ENCODE assay signal across 23 cellular contexts in the genomic region with DNA sequence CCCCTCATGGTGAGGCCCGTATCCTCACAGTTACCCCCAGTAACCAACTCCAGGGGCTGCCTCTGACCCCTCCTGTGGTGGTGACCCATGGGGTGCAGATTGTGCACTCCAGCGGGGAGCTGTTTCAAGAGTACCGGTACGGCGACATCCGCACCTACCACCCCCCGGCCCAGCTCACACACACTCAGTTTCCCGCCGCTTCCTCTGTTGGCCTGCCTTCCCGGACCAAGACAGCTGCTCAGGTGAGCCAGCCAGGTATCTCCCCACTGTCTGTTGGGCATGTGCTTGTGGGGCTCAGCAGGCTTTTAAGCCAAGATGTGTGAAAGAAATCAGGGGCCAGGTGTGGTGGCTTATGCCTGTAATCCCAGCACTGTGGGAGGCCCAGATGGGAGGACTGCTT.
"Had no signal": no experiment of that assay in that cellular context is flagged by ENCODE, and none has a peak within 500 bp of the region (broad histone marks: within the 10 kb centered on the region; RNA-seq: fewer than 3 reads in every experiment).

No MANE protein-coding gene starts in this region.

- FAIRE-seq: colon, islet of Langerhans, TTC549 had no signal

- H3K27ac Mint-ChIP-seq: activated CD4-positive, alpha-beta memory T cell treated with anti-CD3 and anti-CD28 coated beads, Interleukin-2, amount 10 ng/mL, durations not matched to agents 7 days and 5 days; T-helper 2 cell treated with Interferon-gamma antibody and Interleukin-4, amounts not matched to agents 5 μg/mL and 100 μg/mL, for 36 hours had no signal

- ATAC-seq: left colon, lower lobe of right lung, natural killer cell had no signal

- H3K9ac ChIP-seq: parathyroid adenoma had no signal

- DNase-seq: activated CD4-positive, alpha-beta memory T cell treated with anti-CD3 and anti-CD28 coated beads, Interleukin-2, amount 10 ng/mL, durations not matched to agents 7 days and 5 days; activated CD4-positive, alpha-beta T cell treated with anti-CD3 and anti-CD28 coated beads for 4 hours; activated CD8-positive, alpha-beta memory T cell treated with anti-CD3 and anti-CD28 coated beads, Interleukin-2, amount 50 U/mL, for 4 hours; activated gamma-delta T cell; anterior cingulate cortex; dorsolateral prefrontal cortex; foreskin fibroblast; hippocampal formation; left colon; lower lobe of right lung; natural killer cell; spleen; stimulated activated CD4-positive, alpha-beta T cell treated with anti-CD3 and anti-CD28 coated beads, Interleukin-4, amount 100 ng/mL, for 4 hours; stimulated activated naive CD4-positive, alpha-beta T cell treated with Interleukin-2 at 50 U/mL for 16 hours; trophoblast cell had no signal

- H3K27me3 Mint-ChIP-seq: activated CD4-positive, alpha-beta memory T cell treated with anti-CD3 and anti-CD28 coated beads, Interleukin-2, amount 10 ng/mL, durations not matched to agents 7 days and 5 days had no signal

- H3K9me3 ChIP-seq: lower lobe of right lung, neutrophil, spleen, suprapubic skin had no signal

- H3K9me3 Mint-ChIP-seq: activated CD4-positive, alpha-beta memory T cell treated with anti-CD3 and anti-CD28 coated beads, Interleukin-2, amount 10 ng/mL, durations not matched to agents 7 days and 5 days; natural killer cell; T-helper 2 cell treated with Interferon-gamma antibody and Interleukin-4, amounts not matched to agents 5 μg/mL and 100 μg/mL, for 36 hours had no signal

- H3K4me3 Mint-ChIP-seq: activated CD4-positive, alpha-beta memory T cell treated with anti-CD3 and anti-CD28 coated beads, Interleukin-2, amount 10 ng/mL, durations not matched to agents 7 days and 5 days; brain; natural killer cell; T-helper 2 cell treated with Interferon-gamma antibody and Interleukin-4, amounts not matched to agents 5 μg/mL and 100 μg/mL, for 36 hours had no signal

- H3K27me3 ChIP-seq: dorsolateral prefrontal cortex, neutrophil, spleen, suprapubic skin had no signal

- H3K79me2 ChIP-seq: parathyroid adenoma had no signal

- H2AFZ ChIP-seq: parathyroid adenoma had no signal

- H3K27ac ChIP-seq: lower lobe of right lung, parathyroid adenoma, suprapubic skin had no signal

- H3K4me1 Mint-ChIP-seq: brain had no signal
